ENCODE assay signal across 8 cellular contexts in genomic region chr19:39970424-39970673, GRCh38. TPM values are rescaled to one million over a fixed set of nuclear protein-coding genes. Genes with fewer than 3 reads are reported as not detected.
A peak's percentile ranks its signal among the peaks of the same experiment; 100 is the strongest.
DNase-seq lines count a peak whose midpoint lies in the region; TF ChIP-seq lines count a peak whose summit lies in the region.

No MANE protein-coding gene starts in this region.

- POLR2A ChIA-PET in HEK293 (lab: Yijun Ruan, JAX) = interaction anchor here (0.5 to 2.3 kb wide), 42 partner anchors 9 to 808 kb away, joined by 3 to 49 read pairs (median 4); partner anchors contain the start of genes BLVRB, DYRK1B, FBL and LGALS14

- H3K79me2 ChIP-seq in osteoblast (ENCODE audit: insufficient read depth, low read length) = peaks cover 35% of the 10 kb centered on the region

- no peak for TF ChIP-seq POLR2A in erythroblast (IDR thresholded peaks at IDR 0.05; ENCODE audit: low read length)

- H3K9me3 ChIP-seq in HEK293 (ENCODE audit: control insufficient read depth, insufficient read depth, low read depth, low read length) (no peaks in the 10 kb centered on the region), SJCRH30 (replicated peaks) (no peaks in the 10 kb centered on the region), esophagus (ENCODE audit: control insufficient read depth in 2 of 2, insufficient read depth in 1 of 2, low read depth in 1 of 2, low read length in 1 of 2) (no peaks in the 10 kb centered on the region), osteoblast (ENCODE audit: low read depth, low read length) (no peaks in the 10 kb centered on the region)

- TF ChIP-seq CTCF in HEK293 (tag by site-specific recombination; IDR thresholded peaks at IDR 0.05) (no peak), osteoblast (IDR thresholded peaks at IDR 0.05; ENCODE audit: extremely low read depth, low read depth, low read length) (no peak)

- H3K4me1 ChIP-seq in HEK293 (ENCODE audit: control insufficient read depth, insufficient read depth, low read length) (peaks cover 14% of the 10 kb centered on the region), SJCRH30 (peaks cover 15% of the 10 kb centered on the region), esophagus (ENCODE audit: control insufficient read depth in 2 of 2, insufficient read depth in 2 of 2, low read length in 1 of 2) (peaks cover 3 to 9% of the 10 kb centered on the region in 2 donors), osteoblast (ENCODE audit: insufficient read depth, low read length) (peaks cover 12% of the 10 kb centered on the region)

- peak overlapping the region; percentile 92 for H3K4me2 ChIP-seq in osteoblast (ENCODE audit: insufficient read depth, low read length)

- H3K4me3 ChIP-seq in HEK293 (ENCODE audit: low read depth, low read length) (peak overlapping the region; percentile 59), SJCRH30 (peak overlapping the region; percentile 71), esophagus (ENCODE audit: low read depth in 1 of 2, low read length in 2 of 2) (peak overlapping the region; percentile 75 to 93), osteoblast (ENCODE audit: insufficient read depth, low read length) (peak overlapping the region; percentile 90)

- peak overlapping the region; percentile 90 for H2AFZ ChIP-seq in osteoblast (ENCODE audit: low read length)

- DNase-seq in DMS153 treated with DMSO at 0.1 percent for 48 hours (lab: John Stamatoyannopoulos, UW; ENCODE audit: unreplicated experiment) (peak; percentile 37), SJCRH30 (no peak), osteoblast (ENCODE audit: insufficient read length, low spot score, missing footprints) (no peak), erythroblast (lab: John Stamatoyannopoulos, UW) (no peak), NCI-H524 treated with DMSO at 0.1 percent for 48 hours (lab: John Stamatoyannopoulos, UW) (no peak)
- no peak for DNase-seq in stimulated activated naive CD4-positive, alpha-beta T cell treated with Interleukin-2 at 50 U/mL for 16 hours (lab: John Stamatoyannopoulos, UW)

- CTCF ChIA-PET in HEK293 (lab: Yijun Ruan, JAX) = interaction anchor here (0.5 to 4.0 kb wide), 45 partner anchors 9 to 1991 kb away, joined by 3 to 49 read pairs (median 5); partner anchors contain the start of genes DYRK1B, FBL and ZNF546

- peaks cover 35 to 41% of the 10 kb centered on the region in 2 experiments for H3K36me3 ChIP-seq in HEK293 (ENCODE audit: control insufficient read depth in 2 of 2, insufficient read depth in 1 of 2, low read length in 2 of 2)
- peaks cover 28% of the 10 kb centered on the region for H3K36me3 ChIP-seq in SJCRH30
- H3K36me3 ChIP-seq in esophagus (ENCODE audit: control insufficient read depth in 2 of 2, insufficient read depth in 2 of 2, low read length in 1 of 2) = peaks cover 5 to 12% of the 10 kb centered on the region in 2 donors
- H3K36me3 ChIP-seq in osteoblast (ENCODE audit: insufficient read depth, low read length) = peaks cover 32% of the 10 kb centered on the region

- no peaks in the 10 kb centered on the region for H3K27me3 ChIP-seq in SJCRH30
- no peaks in the 10 kb centered on the region for H3K27me3 ChIP-seq in esophagus (ENCODE audit: control insufficient read depth in 1 of 2, insufficient read depth in 2 of 2, low read length in 2 of 2)
- H3K27me3 ChIP-seq in osteoblast (ENCODE audit: insufficient read depth, low read length) = no peaks in the 10 kb centered on the region

- 1 to 5% methylated on average over 11 of the region's 11 CpGs for WGBS in esophagus, 2 donors

- H3K27ac ChIP-seq in HEK293 (ENCODE audit: extremely low read depth, low read depth, low read length) (peak overlapping the region; percentile 80), SJCRH30 (peak overlapping the region; percentile 78), esophagus (ENCODE audit: low read depth in 2 of 2, low read length in 1 of 2) (peak overlapping the region; percentile 91 to 95), osteoblast (ENCODE audit: low read depth, low read length) (peak overlapping the region; percentile 94)

- peaks cover 4% of the 10 kb centered on the region for H4K20me1 ChIP-seq in osteoblast (ENCODE audit: insufficient read depth, low read length)

TF ChIP-seq in HEK293, 187 proteins besides CTCF, POLR2A, EP300 and RAD21:
- 0 out of 2 replicates have a peak, but pooled peaks have one; percentile 47 for TF ChIP-seq BCL6B (tag by site-specific recombination; IDR thresholded peaks at IDR 0.05)
- no peak for TF ChIP-seq KLF1 (tag by site-specific recombination; IDR thresholded peaks at IDR 0.05)
- TF ChIP-seq KLF16 (tag by site-specific recombination; IDR thresholded peaks at IDR 0.05) = no peak
- TF ChIP-seq SP2 (tag by site-specific recombination; IDR thresholded peaks at IDR 0.05) = no peak
- no peak for TF ChIP-seq ZBTB48 (tag by site-specific recombination; IDR thresholded peaks at IDR 0.05)
- TF ChIP-seq ZNF114 (tag by site-specific recombination; IDR thresholded peaks at IDR 0.05) = no peak
- TF ChIP-seq SCRT2 (tag by site-specific recombination; IDR thresholded peaks at IDR 0.05) = 0 out of 2 replicates have a peak, but pooled peaks have one; percentile 33
- TF ChIP-seq ZNF837 (tag by site-specific recombination; IDR thresholded peaks at IDR 0.05) = no peak
- TF ChIP-seq MZF1 (tag by site-specific recombination; IDR thresholded peaks at IDR 0.05; ENCODE audit: borderline replicate concordance) = peak; percentile 79; the same call in 1 of the 2 replicates
- TF ChIP-seq RBAK (tag by site-specific recombination; IDR thresholded peaks at IDR 0.05) = no peak
- no peak for TF ChIP-seq ZNF571 (tag by site-specific recombination; IDR thresholded peaks at IDR 0.05)
- 0 out of 2 replicates have a peak, but pooled peaks have one; percentile 99 for TF ChIP-seq ZFP37 (tag by site-specific recombination; IDR thresholded peaks at IDR 0.05)
- no peak for TF ChIP-seq ZNF692 (tag by site-specific recombination; IDR thresholded peaks at IDR 0.05)
- peak; percentile 74; the same call in 1 of the 2 replicates for TF ChIP-seq ZNF398 (tag by site-specific recombination; IDR thresholded peaks at IDR 0.05)
- no peak for TF ChIP-seq ZNF530 (tag by site-specific recombination; IDR thresholded peaks at IDR 0.05; ENCODE audit: low read depth)
- TF ChIP-seq ZNF776 (tag by site-specific recombination; IDR thresholded peaks at IDR 0.05; ENCODE audit: borderline replicate concordance) = no peak
- TF ChIP-seq WT1 (tag by site-specific recombination; IDR thresholded peaks at IDR 0.05) = no peak

RNA-seq across cellular contexts. Expression of gene PSMC4, which starts 0.6 kb away (rescaled TPM):
- 137 and 155 TPM in 2 replicates for total RNA-seq in SJCRH30 (2014; rRNA removed; shearing (Covaris generic))
- 10 to 100 TPM; 50.1 to 73.8 TPM for polyA plus RNA-seq in esophagus
- 89.9 and 99.5 TPM in 2 replicates for total RNA-seq in osteoblast

RNA-seq across cellular contexts. Expression of gene ZNF546, which starts 26.5 kb away (rescaled TPM):
- 5.2 and 6.1 TPM in 2 replicates for total RNA-seq in SJCRH30 (2014; rRNA removed; shearing (Covaris generic))
- polyA plus RNA-seq in esophagus = under 1 TPM; 0.52 to 0.90 TPM
- 8.7 and 8.8 TPM in 2 replicates for total RNA-seq in osteoblast

RNA-seq across cellular contexts. Expression of gene FCGBP, which starts 35.9 kb away (rescaled TPM):
- 16.4 and 16.7 TPM in 2 replicates for total RNA-seq in SJCRH30 (2014; rRNA removed; shearing (Covaris generic))
- 1 to 10 TPM; 2.3 to 3.0 TPM for polyA plus RNA-seq in esophagus
- total RNA-seq in osteoblast = under 0.01 TPM in 2 replicates

Comparison
In these comparisons a context has a peak if more than half of its experiments do, and no peak if none do; other contexts are left out.
1. RNA of gene FCGBP, which starts 35.9 kb away (total RNA-seq): 16.4 to 16.7 TPM in SJCRH30; under 0.01 TPM in osteoblast; every median in the first group is over 10 times any median in the second.
2. Peak in every context shown above with its lines, with median percentiles within 50 percentile points of each other: H3K27ac ChIP-seq and H3K4me3 ChIP-seq.